9 cellular contexts compared by ENCODE assay signal in the genomic region with DNA sequence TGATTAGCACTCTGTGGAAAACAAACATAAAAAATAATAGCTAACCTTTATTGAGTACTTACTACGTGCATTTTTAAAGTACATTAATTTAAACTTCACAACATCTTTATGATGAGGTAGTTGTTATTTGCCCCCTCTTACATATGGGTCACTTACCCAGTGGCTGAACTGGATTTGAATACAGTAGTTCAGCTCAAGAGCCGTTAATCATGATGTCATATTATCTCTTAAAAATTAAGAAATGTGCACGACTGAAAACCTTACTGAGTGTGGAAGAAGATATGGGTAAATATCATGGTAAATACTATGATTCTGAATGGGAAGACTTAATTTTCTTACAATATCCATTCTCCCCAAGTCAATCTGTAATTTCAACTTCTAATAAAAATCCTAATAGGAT. TPM values are rescaled to one million over a fixed set of nuclear protein-coding genes. Genes with fewer than 3 reads are reported as not detected.
"Had no signal": no experiment of that assay in that cellular context is flagged by ENCODE, and none has a peak within 500 bp of the region (broad histone marks: within the 10 kb centered on the region; RNA-seq: fewer than 3 reads in every experiment).

No MANE protein-coding gene starts in this region.

- DNase-seq: GM23248, GOT3, H7, KBM-7 had no signal

- FAIRE-seq: HTR-8/SVneo had no signal

- H3K27ac ChIP-seq: GM23248 had no signal

- H3K9me3 ChIP-seq: HAP-1 had no signal

- ATAC-seq: HCT116 had no signal

- H3K9ac ChIP-seq: GM23248 had no signal

- H2AFZ ChIP-seq: GM23248 had no signal

- H3K4me3 ChIP-seq: GM23248, HAP-1 had no signal

RNA-seq across cellular contexts. Expression of a gene that starts 55.7 kb away (rescaled TPM):
- total RNA-seq: GM23248, H4, H7, HT-29 had no signal
- polyA plus RNA-seq: GM23248 had no signal
